Comparison of ENCODE assay signal across 2 cellular contexts in genomic region chr2:121794233-121794632, GRCh38.
TF ChIP-seq lines count a peak whose summit lies in the region.

No MANE protein-coding gene starts in this region.

TF ChIP-seq in HEK293, 187 proteins besides CTCF, POLR2A, EP300 and RAD21:
- TF ChIP-seq ZNF416 (tag by site-specific recombination; IDR thresholded peaks at IDR 0.05) (no peak), ATF2 (tag by site-specific recombination; IDR thresholded peaks at IDR 0.05; ENCODE audit: low read depth) (peak; percentile 62; the same call in 1 of the 2 replicates)
TF ChIP-seq in HEK293: peak in this region for 1.

TF ChIP-seq in H1, 55 proteins besides CTCF, POLR2A, EP300 and RAD21:
- no peak for TF ChIP-seq ATF2 (IDR thresholded peaks at IDR 0.05; ENCODE audit: low read length)
- TF ChIP-seq NRF1 (IDR thresholded peaks at IDR 0.05; ENCODE audit: low read depth, low read length) = no peak
- no peak for TF ChIP-seq ATF3 (IDR thresholded peaks at IDR 0.05; ENCODE audit: insufficient read depth, low read depth, low read length)
- no peak for TF ChIP-seq SIN3A (conservative IDR thresholded peaks at IDR 0.05 in 1 of 2, IDR thresholded peaks at IDR 0.05 in 1 of 2; ENCODE audit: low read depth in 1 of 2, low read length in 2 of 2)
TF ChIP-seq in H1: peak in this region for 0.
